ENCODE assay signal across 8 cellular contexts in genomic region chr17:8189711-8190477, GRCh38. TPM values are rescaled to one million over a fixed set of nuclear protein-coding genes. Genes with fewer than 3 reads are reported as not detected.
DNase-seq lines count a peak whose midpoint lies in the region; ATAC-seq and TF ChIP-seq lines count a peak whose summit lies in the region.

TSS of gene BORCS6 (minus strand) at chr17:8190180. CDS start at chr17:8190140, 40 bp downstream.

- TF ChIP-seq CTCF in AG10803 (conservative IDR thresholded peaks at IDR 0.05; ENCODE audit: low read length) = no peak

- DNase-seq in AG10803 (ENCODE audit: low read depth) (peak; percentile 99), NCI-H460 (ENCODE audit: extremely low read depth, low read depth) (peak; percentile 98), cerebellum (ENCODE audit: low spot score) (peak; percentile 97), kidney glomerular epithelial cell (lab: John Stamatoyannopoulos, UW) (peak; percentile 98)
- peak; percentile 88 for DNase-seq in activated CD4-positive, CD25-positive, alpha-beta regulatory T cell treated with anti-CD3 and anti-CD28 coated beads, Interleukin-2, amount 50 U/mL, for 72 hours
- peak; percentile 74 to 85 for DNase-seq in stimulated activated CD4-positive, alpha-beta T cell treated with anti-CD3 and anti-CD28 coated beads, Interleukin-1b, Interleukin-23, amount 100 ng/mL, for 1 hour (ENCODE audit: low read depth in 2 of 2)

- peak within 1 kb of the TSS; percentile 73 for H3K4me3 ChIP-seq in AG10803 (ENCODE audit: low read length)

- peak; percentile 53 for ATAC-seq in GM19035 (IDR thresholded peaks at IDR 0.05; ENCODE audit: unreplicated experiment)
- ATAC-seq in HG03378 (IDR thresholded peaks at IDR 0.05; ENCODE audit: unreplicated experiment) = peak; percentile 45

RNA-seq across cellular contexts. Expression of gene BORCS6, which starts in this region (rescaled TPM):
- 4.0 and 5.5 TPM in 2 replicates for total RNA-seq in NCI-H460 (2014; rRNA removed; shearing (Covaris generic))
- polyA plus RNA-seq in NCI-H460 (2014; cell fraction: nucleus; rRNA removed) = 5.7 and 9.9 TPM in 2 replicates
- 3.1 TPM for total RNA-seq in cerebellum

Comparison
In these comparisons a context has a peak if more than half of its experiments do, and no peak if none do; other contexts are left out.
1. Peak in every context shown above with its lines: DNase-seq, ATAC-seq and H3K4me3 ChIP-seq.